ENCODE assay signal across 16 cellular contexts in the genomic region with DNA sequence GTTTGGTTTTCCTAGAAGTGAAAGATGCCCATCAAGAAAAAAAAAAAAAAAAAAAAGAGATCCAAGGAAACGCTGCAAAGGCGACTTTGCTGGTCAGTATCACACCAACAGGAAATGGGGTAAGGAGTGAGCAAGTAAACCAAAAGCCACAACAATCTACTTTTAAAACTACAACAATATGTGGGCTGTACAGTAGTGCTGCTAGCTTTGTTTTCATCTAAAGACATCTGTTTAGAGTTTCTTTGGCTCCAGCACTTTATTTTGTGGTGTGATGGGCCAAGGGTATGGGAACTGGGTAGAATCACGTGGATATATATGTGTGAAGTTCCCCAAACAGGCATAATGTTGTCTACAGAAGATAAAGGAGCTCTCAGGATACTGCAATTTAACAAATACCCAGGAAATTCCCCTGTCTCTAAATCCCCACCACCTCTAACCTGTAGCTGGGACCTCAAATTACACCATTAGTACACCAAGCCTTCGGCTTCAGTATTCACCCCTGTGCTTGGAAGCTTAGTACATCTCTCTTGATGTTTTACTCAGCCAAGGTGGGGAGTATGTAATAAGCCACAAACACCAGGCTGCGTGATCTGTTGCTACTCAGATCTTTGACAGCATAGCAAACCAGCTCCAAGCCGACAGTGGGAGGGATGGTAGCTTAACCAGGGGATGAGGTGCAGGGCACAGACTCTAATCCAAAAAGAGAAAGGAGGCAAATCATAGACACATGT.
A peak's percentile ranks its signal among the peaks of the same experiment; 100 is the strongest.
DNase-seq lines count a peak whose midpoint lies in the region; ATAC-seq, FAIRE-seq and TF ChIP-seq lines count a peak whose summit lies in the region.
"Had no signal": no experiment of that assay in that cellular context is flagged by ENCODE, and none has a peak within 500 bp of the region (broad histone marks: within the 10 kb centered on the region; RNA-seq: fewer than 3 reads in every experiment).

No MANE protein-coding gene starts in this region.

- H3K4me2 ChIP-seq in GM12878 (ENCODE audit: control insufficient read depth, insufficient read depth): no peak overlapping the region

- H3K4me3 Mint-ChIP-seq in nephron: peak overlapping the region in 1 of 3 experiments; percentile 24
- H3K4me3 Mint-ChIP-seq: activated B cell treated with CpG ODN at 0.5 μM for 24 hours had no signal

- RAD21 ChIA-PET in GM12878 (lab: Charles Lee; ENCODE audit: unreplicated experiment): no interaction called here

- in situ Hi-C loops in GM12878 (cut with MboI): no loop called here

- no peaks in the 10 kb centered on the region for H3K27me3 ChIP-seq in GM12878 (replicated peaks in 1 of 2; ENCODE audit: control insufficient read depth in 2 of 2, insufficient read depth in 2 of 2, low read length in 1 of 2)
- no peaks in the 10 kb centered on the region for H3K27me3 ChIP-seq in right atrium auricular region
- H3K27me3 ChIP-seq: tibial artery had no signal

- no peaks in the 10 kb centered on the region for H3K36me3 Mint-ChIP-seq in nephron (ENCODE audit: low read depth)
- H3K36me3 Mint-ChIP-seq: naive thymus-derived CD8-positive, alpha-beta T cell had no signal

- H3K4me1 ChIP-seq in GM12878 (ENCODE audit: control insufficient read depth, insufficient read depth, low read length) (no peaks in the 10 kb centered on the region), right atrium auricular region (no peaks in the 10 kb centered on the region)
- H3K4me1 ChIP-seq: tibial artery had no signal

- POLR2A ChIA-PET in GM12878 (lab: Charles Lee): interaction anchor here (0.5 kb wide), 1 partner anchor 676 kb away, joined by 5 read pairs; no protein-coding TSS in a partner anchor

- H3K27ac Mint-ChIP-seq in nephron: peak overlapping the region; percentile 79 to 86 (median 84)
- H3K27ac Mint-ChIP-seq: activated B cell treated with CpG ODN at 0.5 μM for 24 hours had no signal

- SMC1A ChIA-PET in GM12878 (lab: Charles Lee; ENCODE audit: uncharacterized antibody, unreplicated experiment): no interaction called here

- no peaks in the 10 kb centered on the region for H3K9me3 ChIP-seq in GM12878 (replicated peaks; ENCODE audit: control insufficient read depth, insufficient read depth, low read length)
- H3K9me3 ChIP-seq in right atrium auricular region: no peaks in the 10 kb centered on the region
- H3K9me3 ChIP-seq: tibial artery had no signal

- intact Hi-C loops in GM12878 (cut with micrococcal nuclease; ENCODE audit: unreplicated experiment): no loop called here

- H3K9me3 Mint-ChIP-seq in nephron: no peaks in the 10 kb centered on the region
- H3K9me3 Mint-ChIP-seq: activated B cell treated with CpG ODN at 0.5 μM for 24 hours; naive thymus-derived CD8-positive, alpha-beta T cell had no signal

- no peaks in the 10 kb centered on the region for H3K79me2 ChIP-seq in GM12878 (ENCODE audit: control insufficient read depth, insufficient read depth, low read length)

- H2AFZ ChIP-seq in GM12878 (ENCODE audit: control insufficient read depth, low read depth, low read length): no peak overlapping the region

- TF ChIP-seq CTCF in GM12878 (IDR thresholded peaks at IDR 0.05 in 2 of 3, conservative IDR thresholded peaks at IDR 0.05 in 1 of 3; ENCODE audit: control insufficient read depth in 2 of 3, extremely low read depth in 1 of 3, insufficient read depth in 1 of 3, low read depth in 3 of 3, low read length in 3 of 3) (no peak), nephron (IDR thresholded peaks at IDR 0.05; ENCODE audit: unreplicated experiment in 3 of 3) (no peak), right atrium auricular region (IDR thresholded peaks at IDR 0.05) (no peak)

- ATAC-seq in GM18867 (IDR thresholded peaks at IDR 0.05; ENCODE audit: unreplicated experiment) (peak; percentile 45), GM12878 (peak; percentile 32), GM19395 (IDR thresholded peaks at IDR 0.05; ENCODE audit: unreplicated experiment) (no peak), GM21381 (IDR thresholded peaks at IDR 0.05; ENCODE audit: unreplicated experiment) (no peak)

- no peak overlapping the region for H3K27ac ChIP-seq in GM12878 (ENCODE audit: control insufficient read depth, insufficient read depth)
- no peak overlapping the region for H3K27ac ChIP-seq in right atrium auricular region
- H3K27ac ChIP-seq: tibial artery had no signal

- no TSS peak for BruUV-seq in GM12878 (replicated peaks; lab: Mats Ljungman, UMichigan)

- no peak for TF ChIP-seq POLR2A in GM12878 (IDR thresholded peaks at IDR 0.05; ENCODE audit: low read depth, low read length)

- CTCF ChIA-PET in GM12878 (lab: Yijun Ruan, JAX): interaction anchor here (1.2 kb wide), 1 partner anchor 12 kb away, joined by 3 read pairs; no protein-coding TSS in a partner anchor

- no peaks in the 10 kb centered on the region for H3K27me3 Mint-ChIP-seq in nephron (ENCODE audit: low read depth)
- H3K27me3 Mint-ChIP-seq: activated B cell treated with CpG ODN at 0.5 μM for 24 hours; naive thymus-derived CD8-positive, alpha-beta T cell had no signal

- H3K36me3 ChIP-seq in GM12878 (ENCODE audit: control insufficient read depth in 2 of 2, insufficient read depth in 2 of 2, low read length in 1 of 2): no peaks in the 10 kb centered on the region
- no peaks in the 10 kb centered on the region for H3K36me3 ChIP-seq in right atrium auricular region
- H3K36me3 ChIP-seq: tibial artery had no signal

- H3K4me3 ChIP-seq in GM12878 (no peak overlapping the region), right atrium auricular region (no peak overlapping the region)
- H3K4me3 ChIP-seq: tibial artery had no signal

- WGBS in GM12878 (ENCODE audit: insufficient coverage, insufficient replicate concordance, low lambda C conversion rate, missing lambda C conversion rate): 12% methylated on average over 6 of the region's 6 CpGs

- no peak for TF ChIP-seq EP300 in GM12878 (IDR thresholded peaks at IDR 0.05; ENCODE audit: borderline replicate concordance in 1 of 2, control insufficient read depth in 1 of 2, low read depth in 2 of 2, low read length in 2 of 2)

- FAIRE-seq in GM12878 (lab: Jason Lieb, UNC): no peak
- FAIRE-seq: G401.6 had no signal

- no peaks in the 10 kb centered on the region for H4K20me1 ChIP-seq in GM12878 (ENCODE audit: control insufficient read depth, insufficient read depth)

- no peak overlapping the region for H3K9ac ChIP-seq in GM12878 (ENCODE audit: control insufficient read depth, insufficient read depth, low read length)

- H3K4me1 Mint-ChIP-seq in nephron: peaks cover 69% of the 10 kb centered on the region
- H3K4me1 Mint-ChIP-seq: activated B cell treated with CpG ODN at 0.5 μM for 24 hours had no signal

- DNase-seq in HT1080 (ENCODE audit: low read depth) (peak; percentile 58), GM12878 (ENCODE audit: low read depth, low spot score) (no peak), right atrium auricular region (ENCODE audit: low spot score) (no peak), NCI-H748 (lab: John Stamatoyannopoulos, UW; ENCODE audit: unreplicated experiment) (no peak)
- DNase-seq: activated B cell treated with CpG ODN at 0.5 μM for 24 hours; C1 segment of cervical spinal cord; cerebellar nuclear complex; effector memory CD4-positive, alpha-beta T cell; naive thymus-derived CD8-positive, alpha-beta T cell; NCI-H2081; tibial artery had no signal

- TF ChIP-seq RAD21 in GM12878 (IDR thresholded peaks at IDR 0.05; ENCODE audit: insufficient read depth, low read depth, low read length): no peak

TF ChIP-seq in GM12878, 131 proteins besides CTCF, POLR2A, EP300 and RAD21:
- TF ChIP-seq RUNX3 (IDR thresholded peaks at IDR 0.05; ENCODE audit: low read length) (0 out of 2 replicates have a peak, but pooled peaks have one; percentile 17), ZZZ3 (IDR thresholded peaks at IDR 0.05; ENCODE audit: control insufficient read depth, insufficient read length, low read depth) (no peak)
TF ChIP-seq in GM12878: peak in this region for 1.

Comparison
In these comparisons a context has a peak if more than half of its experiments do, and no peak if none do; other contexts are left out.
1. ATAC-seq: peak in GM18867 (single experiment) and GM12878 (single experiment); none in GM19395 (single experiment) and GM21381 (single experiment).